ENCODE assay signal across 14 cellular contexts in genomic region chr11:70826541-70826943, GRCh38.
DNase-seq lines count a peak whose midpoint lies in the region; ATAC-seq and TF ChIP-seq lines count a peak whose summit lies in the region.
"Had no signal": no experiment of that assay in that cellular context is flagged by ENCODE, and none has a peak within 500 bp of the region (broad histone marks: within the 10 kb centered on the region; RNA-seq: fewer than 3 reads in every experiment).

No MANE protein-coding gene starts in this region.

- no peak for TF ChIP-seq CTCF in coronary artery (IDR thresholded peaks at IDR 0.05)
- no peak for TF ChIP-seq CTCF in GM13976 (IDR thresholded peaks at IDR 0.05; ENCODE audit: borderline replicate concordance, control extremely low read depth, extremely low read depth, insufficient read depth, missing control alignments)

- in situ Hi-C loops in GM13976 (cut with MboI; ENCODE audit: low sequenced_read_pairs, unreplicated experiment): no loop called here

- no peak for ATAC-seq in HG03457 (IDR thresholded peaks at IDR 0.05; ENCODE audit: unreplicated experiment)
- no peak for ATAC-seq in HG02763 (IDR thresholded peaks at IDR 0.05; ENCODE audit: unreplicated experiment)
- ATAC-seq: foreskin keratinocyte had no signal

- DNase-seq in AG20443 (ENCODE audit: low spot score) (peak; percentile 29), NCI-H2029 treated with DMSO at 0.1 percent for 48 hours (lab: John Stamatoyannopoulos, UW) (peak; percentile 76), coronary artery (ENCODE audit: low spot score) (no peak), midbrain (lab: John Stamatoyannopoulos, UW) (peak; percentile 69), NOMO-1 (lab: John Stamatoyannopoulos, UW; ENCODE audit: unreplicated experiment in 2 of 2) (no peak), GM13976 (ENCODE audit: low spot score) (no peak)
- DNase-seq: activated T-cell treated with anti-CD3 and anti-CD28 coated beads, Interleukin-2, amount 50 U/mL, for 24 hours; foreskin keratinocyte; SIG-M5; small intestine had no signal

- peak overlapping the region; percentile 49 for H3K4me3 ChIP-seq in coronary artery
- H3K4me3 ChIP-seq: upper lobe of left lung had no signal

- no peak overlapping the region for H3K27ac ChIP-seq in coronary artery
- H3K27ac ChIP-seq: C4-2B, foreskin keratinocyte, upper lobe of left lung had no signal

Comparison
In these comparisons a context has a peak if more than half of its experiments do, and no peak if none do; other contexts are left out.
1. DNase-seq: peak in AG20443 (single experiment), NCI-H2029 treated with DMSO at 0.1 percent for 48 hours (single experiment) and midbrain (single experiment); none in coronary artery (single experiment), NOMO-1 (0 of 2) and GM13976 (single experiment).